Comparison of ENCODE assay signal across 35 cellular contexts in the genomic region with DNA sequence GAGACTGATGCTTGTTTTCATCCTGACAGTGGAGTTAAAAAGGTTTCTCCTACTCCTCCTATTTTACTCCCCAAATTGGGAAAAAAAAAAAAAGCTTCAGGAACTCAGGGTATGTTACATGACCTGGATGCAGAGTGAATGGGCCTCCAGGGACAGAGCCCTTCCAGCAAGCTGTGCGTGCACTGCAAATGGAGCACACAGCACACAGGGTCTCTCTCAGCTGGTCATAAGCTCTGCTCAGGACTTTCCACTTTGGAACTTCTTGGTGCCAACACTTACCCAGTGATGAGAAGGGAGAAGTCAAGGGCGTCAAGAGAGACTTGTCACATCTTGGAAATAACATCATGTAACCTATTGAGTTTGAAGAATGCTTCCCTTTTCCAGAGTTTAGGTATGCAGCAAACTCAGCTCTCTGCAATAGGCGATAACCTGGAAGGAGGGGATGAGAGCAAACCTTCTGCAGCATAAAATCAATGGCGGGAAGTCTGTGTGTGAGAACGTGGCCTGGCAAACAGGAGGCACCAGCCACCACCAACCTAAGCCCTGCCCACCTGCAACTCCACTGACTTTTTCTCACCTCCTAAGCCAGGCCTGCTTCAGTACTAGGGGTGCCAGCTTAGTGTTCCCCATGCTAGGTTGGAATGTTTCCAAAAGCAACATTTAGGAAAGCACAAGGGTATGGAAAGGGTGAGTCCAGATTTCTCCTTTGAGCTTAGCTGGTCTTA. TPM values are rescaled to one million over a fixed set of nuclear protein-coding genes. Genes with fewer than 3 reads are reported as not detected.
"Had no signal": no experiment of that assay in that cellular context is flagged by ENCODE, and none has a peak within 500 bp of the region (broad histone marks: within the 10 kb centered on the region; RNA-seq: fewer than 3 reads in every experiment).

No MANE protein-coding gene starts in this region.

- DNase-seq: activated B cell treated with CpG ODN at 0.5 μM for 24 hours; activated CD4-positive, alpha-beta T cell treated with anti-CD3 and anti-CD28 coated beads for 1 hour; activated CD4-positive, alpha-beta T cell treated with anti-CD3 and anti-CD28 coated beads for 48 hours; activated CD8-positive, alpha-beta T cell treated with anti-CD3 and anti-CD28 coated beads for 36 hours; activated effector memory CD4-positive, alpha-beta T cell treated with anti-CD3 and anti-CD28 coated beads, Interleukin-2, amount 50 U/mL, for 16 hours; activated naive CD4-positive, alpha-beta T cell; activated naive CD4-positive, alpha-beta T cell treated with anti-CD3 and anti-CD28 coated beads, Interleukin-2, amount 50 U/mL, for 16 hours; activated naive CD8-positive, alpha-beta T cell treated with anti-CD3 and anti-CD28 coated beads for 36 hours; activated T-cell treated with anti-CD3 and anti-CD28 coated beads, Interleukin-2, amount 50 U/mL, for 1 hour; activated T-cell treated with anti-CD3 and anti-CD28 coated beads, Interleukin-2, amount 50 U/mL, for 72 hours; amniotic stem cell; aorta; MM.1S; NCI-H1417; NCI-H146; NCI-H187; NCI-H2029 treated with DMSO at 0.1 percent for 48 hours; NCI-H2107; NCI-H2171; NCI-H510A; NCI-H526; NCI-H748 treated with DMSO at 0.1 percent for 48 hours; NK-92 treated with Interleukin-12 subunit alpha and Interleukin-12 subunit beta, amount 100 ng/mL, for 24 hours; PC-3; Peyer's patch; RPMI8226; SW 1271; T-helper 1 cell; T-helper 2 cell; T-helper 9 cell had no signal

- H3K27ac ChIP-seq: KMS-11, Peyer's patch, VCaP had no signal

- H3K27me3 ChIP-seq: cardiac muscle cell, Peyer's patch had no signal

- H3K4me3 ChIP-seq: cardiac muscle cell, Peyer's patch had no signal

- ATAC-seq: activated CD8-positive, alpha-beta T cell treated with anti-CD3 and anti-CD28 coated beads for 36 hours; activated T-cell treated with anti-CD3 and anti-CD28 coated beads, Interleukin-2, amount 50 U/mL, for 72 hours; activated T-helper 17 cell treated with anti-CD3 and anti-CD28 coated beads, Interleukin-2, amount 50 U/mL, for 72 hours; PC-3 had no signal

- H3K9me3 ChIP-seq: Peyer's patch had no signal

- H3K4me1 ChIP-seq: Peyer's patch had no signal

RNA-seq across cellular contexts. Expression of gene MYZAP, which starts 39.8 kb away (rescaled TPM):
- total RNA-seq: activated CD8-positive, alpha-beta memory T cell treated with anti-CD3 and anti-CD28 coated beads for 36 hours; activated CD8-positive, alpha-beta T cell treated with anti-CD3 and anti-CD28 coated beads for 36 hours; activated naive CD8-positive, alpha-beta T cell treated with anti-CD3 and anti-CD28 coated beads for 36 hours; activated T-helper 17 cell treated with anti-CD3 and anti-CD28 coated beads, Interleukin-2, amount 50 U/mL, for 72 hours had no signal
